In genomic region chr1:15179485-15179883, GRCh38 we compare ENCODE assay signal across 11 cellular contexts. TPM values are rescaled to one million over a fixed set of nuclear protein-coding genes. Genes with fewer than 3 reads are reported as not detected.
DNase-seq lines count a peak whose midpoint lies in the region; TF ChIP-seq lines count a peak whose summit lies in the region.
"Had no signal": no experiment of that assay in that cellular context is flagged by ENCODE, and none has a peak within 500 bp of the region (broad histone marks: within the 10 kb centered on the region; RNA-seq: fewer than 3 reads in every experiment).

No MANE protein-coding gene starts in this region.

- TF ChIP-seq CTCF in fibroblast of lung (conservative IDR thresholded peaks at IDR 0.05 in 1 of 2, IDR thresholded peaks at IDR 0.05 in 1 of 2; ENCODE audit: low read depth in 1 of 2, low read length in 2 of 2), result no peak

- H4K20me1 ChIP-seq in GM23248 (ENCODE audit: insufficient read depth), result no peaks in the 10 kb centered on the region
- no peaks in the 10 kb centered on the region for H4K20me1 ChIP-seq in fibroblast of lung (ENCODE audit: control insufficient read depth, extremely low read depth, insufficient read depth, low read length)

- no peaks in the 10 kb centered on the region for H3K36me3 ChIP-seq in GM23248 (ENCODE audit: low read depth)
- no peaks in the 10 kb centered on the region for H3K36me3 ChIP-seq in SJCRH30
- H3K36me3 ChIP-seq in fibroblast of lung (ENCODE audit: control insufficient read depth, insufficient read depth, low read length), result no peaks in the 10 kb centered on the region
- H3K36me3 ChIP-seq in rectal smooth muscle tissue (ENCODE audit: control insufficient read depth, insufficient read depth, low read length), result no peaks in the 10 kb centered on the region
- H3K36me3 ChIP-seq: prostate gland had no signal

- H3K27me3 ChIP-seq in GM23248 (replicated peaks; ENCODE audit: insufficient read depth) (no peaks in the 10 kb centered on the region), SJCRH30 (no peaks in the 10 kb centered on the region), fibroblast of lung (ENCODE audit: control insufficient read depth, insufficient read depth, low read length) (no peaks in the 10 kb centered on the region), rectal smooth muscle tissue (ENCODE audit: control insufficient read depth, insufficient read depth, low read length) (no peaks in the 10 kb centered on the region)

- H3K9me3 ChIP-seq in GM23248 (ENCODE audit: low read depth), result no peaks in the 10 kb centered on the region
- H3K9me3 ChIP-seq in SJCRH30 (replicated peaks), result no peaks in the 10 kb centered on the region
- no peaks in the 10 kb centered on the region for H3K9me3 ChIP-seq in fibroblast of lung (ENCODE audit: control insufficient read depth, insufficient read depth, low read depth, low read length)
- H3K9me3 ChIP-seq: prostate gland had no signal

- no peak overlapping the region for H2AFZ ChIP-seq in GM23248
- H2AFZ ChIP-seq in fibroblast of lung (ENCODE audit: low read length), result no peak overlapping the region

- H3K79me2 ChIP-seq in GM23248 (ENCODE audit: insufficient read depth) (no peaks in the 10 kb centered on the region), fibroblast of lung (ENCODE audit: control insufficient read depth, insufficient read depth, low read length) (peaks cover 19% of the 10 kb centered on the region)

- WGBS in GM23248 (ENCODE audit: low coverage in 1 of 2, low lambda C conversion rate in 2 of 2, missing lambda C conversion rate in 2 of 2), 2 experiments, result 86 to 90% methylated on average over 8 of the region's 8 CpGs

- peaks cover 19% of the 10 kb centered on the region for H3K4me1 ChIP-seq in GM23248 (ENCODE audit: insufficient read depth)
- peaks cover 41% of the 10 kb centered on the region for H3K4me1 ChIP-seq in SJCRH30
- peaks cover 26% of the 10 kb centered on the region for H3K4me1 ChIP-seq in fibroblast of lung (ENCODE audit: control insufficient read depth, extremely low read depth, insufficient read depth, low read length)
- H3K4me1 ChIP-seq in rectal smooth muscle tissue (ENCODE audit: control insufficient read depth, insufficient read depth, low read length), result peaks cover 5% of the 10 kb centered on the region
- H3K4me1 ChIP-seq: prostate gland had no signal

- peak overlapping the region; percentile 68; the same call in 1 of the 2 replicates for H3K27ac ChIP-seq in GM23248
- H3K27ac ChIP-seq in SJCRH30, result peak overlapping the region; percentile 62
- peak overlapping the region; percentile 78 for H3K27ac ChIP-seq in fibroblast of lung (ENCODE audit: insufficient read depth, low read length)
- H3K27ac ChIP-seq in rectal smooth muscle tissue (ENCODE audit: low read depth, low read length), result peak overlapping the region; percentile 56

- H3K9ac ChIP-seq in GM23248 (peak overlapping the region; percentile 37; the same call in 1 of the 2 replicates), fibroblast of lung (ENCODE audit: insufficient read depth, low read length) (no peak overlapping the region), rectal smooth muscle tissue (ENCODE audit: low read length) (no peak overlapping the region)

- in situ Hi-C loops in GM23248 (cut with MboI), result no loop called here

- H3F3A ChIP-seq in GM23248 (ENCODE audit: insufficient read depth), result peaks cover 23% of the 10 kb centered on the region

- peak overlapping the region; percentile 72 for H3K4me2 ChIP-seq in GM23248 (ENCODE audit: unreplicated experiment)
- H3K4me2 ChIP-seq in fibroblast of lung (ENCODE audit: extremely low read depth, insufficient read depth, low read length), result peak overlapping the region; percentile 48

- DNase-seq in GM23248, result no peak
- no peak for DNase-seq in SJCRH30
- DNase-seq in fibroblast of lung (ENCODE audit: low read depth in 2 of 2), result no peak
- no peak for DNase-seq in glomerular visceral epithelial cell (ENCODE audit: extremely low spot score)
- DNase-seq in activated CD4-positive, alpha-beta T cell treated with anti-CD3 and anti-CD28 coated beads for 1 hour, result no peak
- DNase-seq in inferior parietal cortex (ENCODE audit: extremely low spot score), result no peak
- no peak for DNase-seq in NCI-H526 (lab: John Stamatoyannopoulos, UW)
- DNase-seq: activated CD4-positive, alpha-beta memory T cell treated with anti-CD3 and anti-CD28 coated beads for 36 hours; immature natural killer cell had no signal

- no peaks in the 10 kb centered on the region for H3K9me2 ChIP-seq in GM23248 (ENCODE audit: insufficient read depth)

- H3K4me3 ChIP-seq in GM23248 (no peak overlapping the region), SJCRH30 (no peak overlapping the region), fibroblast of lung (replicated peaks in 1 of 4; ENCODE audit: control extremely low read depth in 1 of 4, insufficient read depth in 1 of 4, low read depth in 3 of 4, low read length in 4 of 4) (no peak overlapping the region), rectal smooth muscle tissue (ENCODE audit: low read length) (no peak overlapping the region)
- H3K4me3 ChIP-seq: prostate gland had no signal

RNA-seq across cellular contexts. Expression of gene TMEM51, which starts 25.9 kb away (rescaled TPM):
- 0.38 and 0.54 TPM in 2 replicates for total RNA-seq in GM23248 (2014; rRNA removed; shearing (Covaris generic))
- 0.55 and 0.62 TPM in 2 replicates for polyA plus RNA-seq in GM23248 (2016; fragmentation: Nextera tagmentation; extraction: Ambion mirVana)
- 20.6 and 21.4 TPM in 2 replicates for total RNA-seq in SJCRH30 (2014; rRNA removed; shearing (Covaris generic))
- 6.1 and 6.7 TPM in 2 replicates for total RNA-seq in fibroblast of lung
- 11.6 and 19.0 TPM in 2 replicates for polyA plus RNA-seq in fibroblast of lung
- polyA plus RNA-seq in fibroblast of lung (2012), result 11.0 and 16.2 TPM in 2 replicates
- polyA minus RNA-seq in fibroblast of lung (ENCODE audit: low replicate concordance), result 2.1 and 3.7 TPM in 2 replicates
- total RNA-seq: activated CD4-positive, alpha-beta memory T cell treated with anti-CD3 and anti-CD28 coated beads for 36 hours had no signal
- polyA plus RNA-seq: immature natural killer cell had no signal
